In the genomic region with DNA sequence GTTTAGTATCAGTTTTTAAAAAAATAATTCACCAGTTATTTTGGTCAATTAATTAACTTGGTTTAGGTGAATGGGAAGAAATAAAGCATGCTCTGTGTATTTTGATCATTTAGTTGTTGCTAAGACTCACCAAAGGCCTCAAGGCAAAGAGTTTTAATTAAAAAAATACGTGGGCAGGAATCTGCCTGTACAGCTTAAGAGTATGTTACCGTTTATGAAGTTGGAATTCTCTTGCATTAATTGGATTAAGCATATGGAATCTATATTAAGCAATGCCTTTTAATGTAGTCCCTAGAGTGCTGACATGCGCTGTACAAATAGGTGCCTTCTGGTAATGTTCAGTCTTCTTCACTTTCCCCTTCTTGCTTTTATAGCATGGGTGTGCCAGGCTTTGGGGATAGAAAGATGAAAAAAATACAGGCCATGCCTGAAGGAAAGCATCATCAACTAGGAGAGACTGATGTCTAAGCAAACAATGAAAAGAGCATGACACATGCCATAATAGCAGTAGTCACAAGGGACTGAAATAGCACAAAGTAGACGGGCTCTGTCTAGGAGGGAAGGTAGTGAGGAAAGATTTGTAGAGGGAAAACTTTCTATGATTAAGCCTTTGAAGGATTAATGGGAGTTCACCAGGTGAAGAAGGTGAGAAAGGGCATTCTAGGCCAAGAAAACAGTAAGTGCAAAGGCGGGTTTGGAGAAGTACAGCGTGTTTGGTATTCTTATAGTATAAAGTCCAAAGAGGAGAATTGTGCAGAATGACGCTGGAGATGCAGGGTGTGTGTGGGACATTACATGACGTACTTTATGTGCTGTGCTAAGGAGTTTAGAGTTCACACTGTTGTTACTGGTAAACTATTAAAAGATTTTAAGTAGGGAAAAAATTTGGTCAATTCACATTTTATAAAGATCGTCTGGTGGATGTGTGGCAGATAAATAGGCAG, we compare ENCODE assay signal across 16 cellular contexts.
"Had no signal": no experiment of that assay in that cellular context is flagged by ENCODE, and none has a peak within 500 bp of the region (broad histone marks: within the 10 kb centered on the region; RNA-seq: fewer than 3 reads in every experiment).

No MANE protein-coding gene starts in this region.

- H3K4me1 Mint-ChIP-seq: activated naive CD4-positive, alpha-beta T cell treated with anti-CD3 and anti-CD28 coated beads, Interleukin-2, amount 50 U/mL, for 24 hours had no signal

- H3K4me3 ChIP-seq: body of pancreas, psoas muscle, sigmoid colon had no signal

- H3K27ac ChIP-seq: body of pancreas, psoas muscle, sigmoid colon had no signal

- H3K27me3 Mint-ChIP-seq: type B pancreatic cell had no signal

- H3K9me3 ChIP-seq: body of pancreas, psoas muscle, sigmoid colon had no signal

- H3K36me3 ChIP-seq: sigmoid colon had no signal

- DNase-seq: activated CD4-positive, alpha-beta T cell treated with anti-CD3 and anti-CD28 coated beads, Interleukin-2, amount 10 ng/mL, durations not matched to agents 24 days and 14 days; amniotic stem cell; body of pancreas; effector memory CD4-positive, alpha-beta T cell; left ventricle myocardium superior; naive B cell; occipital lobe; psoas muscle; sigmoid colon; stimulated activated CD4-positive, alpha-beta T cell treated with anti-CD3 and anti-CD28 coated beads, Interleukin-2, amount 100 ng/mL, for 48 hours; stimulated activated naive CD4-positive, alpha-beta T cell treated with Interleukin-2 at 50 U/mL for 16 hours had no signal

- H3K27me3 ChIP-seq: body of pancreas, sigmoid colon had no signal

- H3K4me3 Mint-ChIP-seq: activated CD4-positive, alpha-beta T cell treated with anti-CD3 and anti-CD28 coated beads, Interleukin-2, amount 10 ng/mL, durations not matched to agents 24 days and 14 days; activated naive CD4-positive, alpha-beta T cell treated with anti-CD3 and anti-CD28 coated beads, Interleukin-2, amount 50 U/mL, for 24 hours; naive B cell; T-helper 1 cell treated with Interleukin-12 subunit alpha and Interleukin-12 subunit beta and Interleukin-4 antibody, amounts not matched to agents 30 μg/mL and 1 μg/mL, for 36 hours; type B pancreatic cell; WTC11 had no signal

- H3K9me3 Mint-ChIP-seq: activated CD4-positive, alpha-beta T cell treated with anti-CD3 and anti-CD28 coated beads, Interleukin-2, amount 10 ng/mL, durations not matched to agents 24 days and 14 days; activated naive CD4-positive, alpha-beta T cell treated with anti-CD3 and anti-CD28 coated beads, Interleukin-2, amount 50 U/mL, for 24 hours; activated T-helper 2 cell treated with anti-CD3 and anti-CD28 coated beads, Interferon-gamma antibody, Interleukin-2, Interleukin-4, amounts not matched to agents 10 μg/mL and 5 μg/mL and 100 μg/mL, durations not matched to agents 14 hours and 24 hours and 36 hours; naive B cell; T-helper 1 cell treated with Interleukin-12 subunit alpha and Interleukin-12 subunit beta and Interleukin-4 antibody, amounts not matched to agents 30 μg/mL and 1 μg/mL, for 36 hours; type B pancreatic cell had no signal

- H3K4me1 ChIP-seq: body of pancreas, psoas muscle, sigmoid colon had no signal

- H3K36me3 Mint-ChIP-seq: activated naive CD4-positive, alpha-beta T cell treated with anti-CD3 and anti-CD28 coated beads, Interleukin-2, amount 50 U/mL, for 24 hours; naive B cell; type B pancreatic cell had no signal

- ATAC-seq: body of pancreas, left ventricle myocardium superior, psoas muscle, WTC11 had no signal

- H3K27ac Mint-ChIP-seq: activated CD4-positive, alpha-beta T cell treated with anti-CD3 and anti-CD28 coated beads, Interleukin-2, amount 10 ng/mL, durations not matched to agents 24 days and 14 days; activated naive CD4-positive, alpha-beta T cell treated with anti-CD3 and anti-CD28 coated beads, Interleukin-2, amount 50 U/mL, for 24 hours; activated T-helper 2 cell treated with anti-CD3 and anti-CD28 coated beads, Interferon-gamma antibody, Interleukin-2, Interleukin-4, amounts not matched to agents 10 μg/mL and 5 μg/mL and 100 μg/mL, durations not matched to agents 14 hours and 24 hours and 36 hours; naive B cell; T-helper 1 cell treated with Interleukin-12 subunit alpha and Interleukin-12 subunit beta and Interleukin-4 antibody, amounts not matched to agents 30 μg/mL and 1 μg/mL, for 36 hours; type B pancreatic cell had no signal
